In genomic region chr20:39855799-39856198, GRCh38 we compare ENCODE assay signal across 1 cellular context.
TF ChIP-seq lines count a peak whose summit lies in the region.

No MANE protein-coding gene starts in this region.

TF ChIP-seq in HepG2, 621 proteins besides CTCF, POLR2A, EP300 and RAD21 (continued from another document):
- no peak for TF ChIP-seq DZIP1 (CRISPR knock-in tag; IDR thresholded peaks at IDR 0.05)
